1 cellular context compared by ENCODE assay signal in the genomic region with DNA sequence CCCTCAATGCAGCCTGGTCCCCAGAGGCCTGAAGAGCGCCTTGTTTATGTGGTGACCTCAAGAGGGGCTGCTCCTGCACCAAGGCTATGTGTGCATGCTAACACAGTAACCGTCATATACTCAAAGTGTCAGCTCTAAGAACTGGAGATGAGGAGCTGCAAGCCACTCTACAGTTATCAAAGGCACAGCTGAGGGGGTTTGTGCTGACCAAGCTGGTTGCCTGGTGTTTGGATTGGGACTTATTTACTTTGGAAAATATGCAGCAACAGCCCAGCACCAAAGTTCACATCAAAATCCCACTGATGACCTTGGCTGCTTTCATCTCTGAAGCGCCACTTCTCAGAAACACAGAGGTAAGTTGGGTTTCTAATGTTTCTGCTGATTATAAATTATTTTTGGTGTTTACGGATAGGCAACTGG.
TF ChIP-seq lines count a peak whose summit lies in the region.

SERPIND1 (plus strand) TSS at position 321 of the 420 bp plus-strand sequence. CDS start 5,200 bp downstream, outside the sequence.

TF ChIP-seq in HepG2, 621 proteins besides CTCF, POLR2A, EP300 and RAD21 (continued from another document and continues in another):
- TF ChIP-seq ZBTB43 (CRISPR knock-in tag; conservative IDR thresholded peaks at IDR 0.05), result peak; percentile 75
- no peak for TF ChIP-seq ZNF747 (CRISPR knock-in tag; IDR thresholded peaks at IDR 0.05; ENCODE audit: borderline replicate concordance)
- TF ChIP-seq ISL2 (CRISPR knock-in tag; IDR thresholded peaks at IDR 0.05), result peak; percentile 90
- TF ChIP-seq ZNF292 (CRISPR knock-in tag; IDR thresholded peaks at IDR 0.05; ENCODE audit: borderline replicate concordance, low read depth), result peak; percentile 82; the same call in 1 of the 2 replicates
- TF ChIP-seq ASH2L (IDR thresholded peaks at IDR 0.05; ENCODE audit: insufficient read length, low read depth, low read length), result peak; percentile 56
- TF ChIP-seq FOXC1 (CRISPR knock-in tag; IDR thresholded peaks at IDR 0.05; ENCODE audit: borderline replicate concordance), result no peak; the same call in none of the 2 replicates
- peak; percentile 93 for TF ChIP-seq POLR2AphosphoS5 (IDR thresholded peaks at IDR 0.05; ENCODE audit: low read depth, low read length)
- TF ChIP-seq, protein P1, sequence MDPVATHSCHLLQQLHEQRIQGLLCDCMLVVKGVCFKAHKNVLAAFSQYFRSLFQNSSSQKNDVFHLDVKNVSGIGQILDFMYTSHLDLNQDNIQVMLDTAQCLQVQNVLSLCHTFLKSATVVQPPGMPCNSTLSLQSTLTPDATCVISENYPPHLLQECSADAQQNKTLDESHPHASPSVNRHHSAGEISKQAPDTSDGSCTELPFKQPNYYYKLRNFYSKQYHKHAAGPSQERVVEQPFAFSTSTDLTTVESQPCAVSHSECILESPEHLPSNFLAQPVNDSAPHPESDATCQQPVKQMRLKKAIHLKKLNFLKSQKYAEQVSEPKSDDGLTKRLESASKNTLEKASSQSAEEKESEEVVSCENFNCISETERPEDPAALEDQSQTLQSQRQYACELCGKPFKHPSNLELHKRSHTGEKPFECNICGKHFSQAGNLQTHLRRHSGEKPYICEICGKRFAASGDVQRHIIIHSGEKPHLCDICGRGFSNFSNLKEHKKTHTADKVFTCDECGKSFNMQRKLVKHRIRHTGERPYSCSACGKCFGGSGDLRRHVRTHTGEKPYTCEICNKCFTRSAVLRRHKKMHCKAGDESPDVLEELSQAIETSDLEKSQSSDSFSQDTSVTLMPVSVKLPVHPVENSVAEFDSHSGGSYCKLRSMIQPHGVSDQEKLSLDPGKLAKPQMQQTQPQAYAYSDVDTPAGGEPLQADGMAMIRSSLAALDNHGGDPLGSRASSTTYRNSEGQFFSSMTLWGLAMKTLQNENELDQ (CRISPR knock-in tag; IDR thresholded peaks at IDR 0.05; ENCODE audit: borderline replicate concordance), result no peak
- 0 out of 2 replicates have a peak, but pooled peaks have one; percentile 52 for TF ChIP-seq SMYD3 (CRISPR knock-in tag; IDR thresholded peaks at IDR 0.05)
- TF ChIP-seq RNF2 (conservative IDR thresholded peaks at IDR 0.05; ENCODE audit: low read depth), result no peak
- TF ChIP-seq ZBTB26 (CRISPR knock-in tag; IDR thresholded peaks at IDR 0.05; ENCODE audit: borderline replicate concordance), result no peak
- TF ChIP-seq ZSCAN25 (CRISPR knock-in tag; IDR thresholded peaks at IDR 0.05), result peak; percentile 72; the same call in 1 of the 2 replicates
- TF ChIP-seq, protein P2, sequence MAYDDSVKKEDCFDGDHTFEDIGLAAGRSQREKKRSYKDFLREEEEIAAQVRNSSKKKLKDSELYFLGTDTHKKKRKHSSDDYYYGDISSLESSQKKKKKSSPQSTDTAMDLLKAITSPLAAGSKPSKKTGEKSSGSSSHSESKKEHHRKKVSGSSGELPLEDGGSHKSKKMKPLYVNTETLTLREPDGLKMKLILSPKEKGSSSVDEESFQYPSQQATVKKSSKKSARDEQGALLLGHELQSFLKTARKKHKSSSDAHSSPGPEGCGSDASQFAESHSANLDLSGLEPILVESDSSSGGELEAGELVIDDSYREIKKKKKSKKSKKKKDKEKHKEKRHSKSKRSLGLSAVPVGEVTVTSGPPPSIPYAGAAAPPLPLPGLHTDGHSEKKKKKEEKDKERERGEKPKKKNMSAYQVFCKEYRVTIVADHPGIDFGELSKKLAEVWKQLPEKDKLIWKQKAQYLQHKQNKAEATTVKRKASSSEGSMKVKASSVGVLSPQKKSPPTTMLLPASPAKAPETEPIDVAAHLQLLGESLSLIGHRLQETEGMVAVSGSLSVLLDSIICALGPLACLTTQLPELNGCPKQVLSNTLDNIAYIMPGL (CRISPR knock-in tag; IDR thresholded peaks at IDR 0.05; ENCODE audit: borderline replicate concordance in 1 of 2, low read depth in 1 of 2), result peak; percentile 57 to 73; a peak in 3 of 4 replicates
- peak; percentile 48; the same call in 1 of the 2 replicates for TF ChIP-seq ZNF605 (CRISPR knock-in tag; IDR thresholded peaks at IDR 0.05)
- peak; percentile 16; the same call in 1 of the 2 replicates for TF ChIP-seq ZNF616 (CRISPR knock-in tag; IDR thresholded peaks at IDR 0.05; ENCODE audit: low read depth)
- TF ChIP-seq PRPF4 (IDR thresholded peaks at IDR 0.05; ENCODE audit: low read depth, low read length, poor library complexity, severe bottlenecking), result no peak
- TF ChIP-seq TP53 (CRISPR knock-in tag; conservative IDR thresholded peaks at IDR 0.05), result peak; percentile 82
- TF ChIP-seq RFX5 (IDR thresholded peaks at IDR 0.05; ENCODE audit: low read depth, low read length), result peak; percentile 63; the same call in 1 of the 2 replicates
- peak; percentile 83 for TF ChIP-seq ERF (CRISPR knock-in tag; IDR thresholded peaks at IDR 0.05)
- peak; percentile 15 for TF ChIP-seq JARID2 (CRISPR knock-in tag; IDR thresholded peaks at IDR 0.05; ENCODE audit: insufficient replicate concordance)
- no peak for TF ChIP-seq DNMT1 (CRISPR knock-in tag; IDR thresholded peaks at IDR 0.05)
- 0 out of 2 replicates have a peak, but pooled peaks have one; percentile 22 for TF ChIP-seq MIER2 (CRISPR knock-in tag; IDR thresholded peaks at IDR 0.05)
- 0 out of 2 replicates have a peak, but pooled peaks have one; percentile 38 for TF ChIP-seq ZNF451 (CRISPR knock-in tag; IDR thresholded peaks at IDR 0.05)
- peak; percentile 76 for TF ChIP-seq RARA (CRISPR knock-in tag; IDR thresholded peaks at IDR 0.05)
- TF ChIP-seq, protein P3, sequence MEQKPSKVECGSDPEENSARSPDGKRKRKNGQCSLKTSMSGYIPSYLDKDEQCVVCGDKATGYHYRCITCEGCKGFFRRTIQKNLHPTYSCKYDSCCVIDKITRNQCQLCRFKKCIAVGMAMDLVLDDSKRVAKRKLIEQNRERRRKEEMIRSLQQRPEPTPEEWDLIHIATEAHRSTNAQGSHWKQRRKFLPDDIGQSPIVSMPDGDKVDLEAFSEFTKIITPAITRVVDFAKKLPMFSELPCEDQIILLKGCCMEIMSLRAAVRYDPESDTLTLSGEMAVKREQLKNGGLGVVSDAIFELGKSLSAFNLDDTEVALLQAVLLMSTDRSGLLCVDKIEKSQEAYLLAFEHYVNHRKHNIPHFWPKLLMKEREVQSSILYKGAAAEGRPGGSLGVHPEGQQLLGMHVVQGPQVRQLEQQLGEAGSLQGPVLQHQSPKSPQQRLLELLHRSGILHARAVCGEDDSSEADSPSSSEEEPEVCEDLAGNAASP (CRISPR knock-in tag; IDR thresholded peaks at IDR 0.05; ENCODE audit: borderline replicate concordance), result peak; percentile 87
- TF ChIP-seq SMAD9 (CRISPR knock-in tag; IDR thresholded peaks at IDR 0.05), result no peak
- 0 out of 2 replicates have a peak, but pooled peaks have one; percentile 76 for TF ChIP-seq POLR2AphosphoS2 (IDR thresholded peaks at IDR 0.05; ENCODE audit: low read depth, low read length)
- TF ChIP-seq ZNF557 (CRISPR knock-in tag; IDR thresholded peaks at IDR 0.05), result peak; percentile 88
- TF ChIP-seq ZNF124 (CRISPR knock-in tag; IDR thresholded peaks at IDR 0.05), result 0 out of 2 replicates have a peak, but pooled peaks have one; percentile 21
- TF ChIP-seq SALL1 (CRISPR knock-in tag; IDR thresholded peaks at IDR 0.05), result peak; percentile 97
- peak; percentile 42; the same call in 1 of the 2 replicates for TF ChIP-seq THAP11 (CRISPR knock-in tag; IDR thresholded peaks at IDR 0.05)
- TF ChIP-seq, protein P4, sequence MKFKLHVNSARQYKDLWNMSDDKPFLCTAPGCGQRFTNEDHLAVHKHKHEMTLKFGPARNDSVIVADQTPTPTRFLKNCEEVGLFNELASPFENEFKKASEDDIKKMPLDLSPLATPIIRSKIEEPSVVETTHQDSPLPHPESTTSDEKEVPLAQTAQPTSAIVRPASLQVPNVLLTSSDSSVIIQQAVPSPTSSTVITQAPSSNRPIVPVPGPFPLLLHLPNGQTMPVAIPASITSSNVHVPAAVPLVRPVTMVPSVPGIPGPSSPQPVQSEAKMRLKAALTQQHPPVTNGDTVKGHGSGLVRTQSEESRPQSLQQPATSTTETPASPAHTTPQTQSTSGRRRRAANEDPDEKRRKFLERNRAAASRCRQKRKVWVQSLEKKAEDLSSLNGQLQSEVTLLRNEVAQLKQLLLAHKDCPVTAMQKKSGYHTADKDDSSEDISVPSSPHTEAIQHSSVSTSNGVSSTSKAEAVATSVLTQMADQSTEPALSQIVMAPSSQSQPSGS (CRISPR knock-in tag; IDR thresholded peaks at IDR 0.05), result peak; percentile 88; the same call in 1 of the 2 replicates
- TF ChIP-seq ATF1 (CRISPR knock-in tag; IDR thresholded peaks at IDR 0.05), result no peak; the same call in 1 of the 2 replicates
- TF ChIP-seq, protein P5, sequence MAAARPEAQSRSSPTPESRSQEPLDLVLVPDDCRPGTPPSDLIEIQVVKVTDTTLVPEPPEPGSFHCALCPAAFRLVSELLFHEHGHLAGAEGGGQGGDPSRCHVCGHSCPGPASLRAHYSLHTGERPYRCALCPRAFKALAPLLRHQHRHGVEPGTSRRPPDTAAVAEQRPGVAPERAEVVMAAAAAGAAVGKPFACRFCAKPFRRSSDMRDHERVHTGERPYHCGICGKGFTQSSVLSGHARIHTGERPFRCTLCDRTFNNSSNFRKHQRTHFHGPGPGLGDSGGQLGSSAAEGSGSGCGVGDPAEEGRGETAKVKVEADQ (CRISPR knock-in tag; IDR thresholded peaks at IDR 0.05; ENCODE audit: borderline replicate concordance), result peak; percentile 69; the same call in 1 of the 2 replicates
- 0 out of 2 replicates have a peak, but pooled peaks have one; percentile 70 for TF ChIP-seq SP140L (CRISPR knock-in tag; IDR thresholded peaks at IDR 0.05; ENCODE audit: borderline replicate concordance)
- peak; percentile 3; the same call in 1 of the 2 replicates for TF ChIP-seq RFX1 (IDR thresholded peaks at IDR 0.05)
- 0 out of 2 replicates have a peak, but pooled peaks have one; percentile 25 for TF ChIP-seq ZBTB39 (CRISPR knock-in tag; IDR thresholded peaks at IDR 0.05)
- TF ChIP-seq BRF2 (CRISPR knock-in tag; IDR thresholded peaks at IDR 0.05), result 0 out of 2 replicates have a peak, but pooled peaks have one; percentile 64
- peak; percentile 63; the same call in 1 of the 2 replicates for TF ChIP-seq ZIK1 (CRISPR knock-in tag; IDR thresholded peaks at IDR 0.05; ENCODE audit: borderline replicate concordance, low read depth)
- TF ChIP-seq TARDBP (CRISPR knock-in tag; IDR thresholded peaks at IDR 0.05), result peak; percentile 78
- TF ChIP-seq MAFK (conservative IDR thresholded peaks at IDR 0.05 in 1 of 2, IDR thresholded peaks at IDR 0.05 in 1 of 2; ENCODE audit: low read length in 2 of 2), result peak; percentile 97 to 99
- peak; percentile 83 for TF ChIP-seq SNAI1 (CRISPR knock-in tag; IDR thresholded peaks at IDR 0.05; ENCODE audit: borderline replicate concordance)
- peak; percentile 92 for TF ChIP-seq PHF5A (CRISPR knock-in tag; IDR thresholded peaks at IDR 0.05; ENCODE audit: low read depth, unreplicated experiment)
- TF ChIP-seq ARID3A (IDR thresholded peaks at IDR 0.05; ENCODE audit: low read depth, low read length), result peak; percentile 87
- TF ChIP-seq NAIF1 (CRISPR knock-in tag; IDR thresholded peaks at IDR 0.05; ENCODE audit: borderline replicate concordance), result no peak
